11 cellular contexts compared by ENCODE assay signal in genomic region chr12:75982974-75983660, GRCh38. TPM values are rescaled to one million over a fixed set of nuclear protein-coding genes. Genes with fewer than 3 reads are reported as not detected.
DNase-seq lines count a peak whose midpoint lies in the region; ATAC-seq, FAIRE-seq and TF ChIP-seq lines count a peak whose summit lies in the region.
"Had no signal": no experiment of that assay in that cellular context is flagged by ENCODE, and none has a peak within 500 bp of the region (broad histone marks: within the 10 kb centered on the region; RNA-seq: fewer than 3 reads in every experiment).

No MANE protein-coding gene starts in this region.

- H3K27me3 Mint-ChIP-seq in activated naive CD4-positive, alpha-beta T cell treated with anti-CD3 and anti-CD28 coated beads, Interleukin-2, amount 50 U/mL, for 24 hours = no peaks in the 10 kb centered on the region
- no peaks in the 10 kb centered on the region for H3K27me3 Mint-ChIP-seq in activated T-cell treated with anti-CD3 and anti-CD28 coated beads, Interleukin-2, amount 50 U/mL, for 24 hours
- H3K27me3 Mint-ChIP-seq: naive thymus-derived CD8-positive, alpha-beta T cell had no signal

- in situ Hi-C loops in transverse colon (cut with MboI; ENCODE audit: low pct_ligation_motif_present in 1 of 4, low pct_unique_long_range_greater_than_20kb in 1 of 4, low sequenced_read_pairs in 3 of 4) = no loop called here

- no peaks in the 10 kb centered on the region for H3K9me3 ChIP-seq in adrenal gland (replicated peaks in 1 of 3)
- H3K9me3 ChIP-seq in keratinocyte (ENCODE audit: control insufficient read depth, low read depth, low read length) = no peaks in the 10 kb centered on the region
- no peaks in the 10 kb centered on the region for H3K9me3 ChIP-seq in transverse colon
- H3K9me3 ChIP-seq: gastrocnemius medialis had no signal

- H3K4me3 ChIP-seq in adrenal gland (peak overlapping the region in 2 of 4 donors; percentile 29 to 45), keratinocyte (ENCODE audit: control insufficient read depth in 2 of 3, extremely low read depth in 1 of 3, insufficient read depth in 2 of 3, low read depth in 1 of 3, low read length in 3 of 3) (peak overlapping the region in 2 of 3 experiments; percentile 18 to 33), transverse colon (peak overlapping the region in 2 of 4 donors; percentile 11 to 31)

- TF ChIP-seq CTCF in adrenal gland (IDR thresholded peaks at IDR 0.05) = no peak
- TF ChIP-seq CTCF in keratinocyte (optimal IDR thresholded peaks at IDR 0.05 in 1 of 3, IDR thresholded peaks at IDR 0.05 in 1 of 3, conservative IDR thresholded peaks at IDR 0.05 in 1 of 3; ENCODE audit: extremely low read depth in 1 of 3, insufficient read depth in 2 of 3, low read length in 3 of 3) = no peak
- no peak for TF ChIP-seq CTCF in transverse colon (IDR thresholded peaks at IDR 0.05)

- peak overlapping the region; percentile 43 for H3K27ac Mint-ChIP-seq in activated naive CD4-positive, alpha-beta T cell treated with anti-CD3 and anti-CD28 coated beads, Interleukin-2, amount 50 U/mL, for 24 hours
- H3K27ac Mint-ChIP-seq in activated T-cell treated with anti-CD3 and anti-CD28 coated beads, Interleukin-2, amount 50 U/mL, for 24 hours = no peak overlapping the region

- H3K79me2 ChIP-seq in keratinocyte (ENCODE audit: control insufficient read depth, insufficient read depth, low read length) = no peaks in the 10 kb centered on the region

- TF ChIP-seq EP300 in transverse colon (IDR thresholded peaks at IDR 0.05; ENCODE audit: low read depth) = no peak

- intact Hi-C loops in adrenal gland (cut with DNase I) = no loop called here
- intact Hi-C loops in transverse colon (cut with DNase I; ENCODE audit: low total_unique reads) = no loop called here
- intact Hi-C loops in sciatic nerve (cut with DNase I) = no loop called here

- H3K9me1 ChIP-seq in keratinocyte (ENCODE audit: control insufficient read depth, extremely low read depth, insufficient read depth, low read length) = no peaks in the 10 kb centered on the region

- H3K27me3 ChIP-seq in adrenal gland (no peaks in the 10 kb centered on the region), keratinocyte (ENCODE audit: control insufficient read depth, extremely low read depth, insufficient read depth, low read length) (no peaks in the 10 kb centered on the region), transverse colon (no peaks in the 10 kb centered on the region)
- H3K27me3 ChIP-seq: gastrocnemius medialis had no signal

- H2AFZ ChIP-seq in keratinocyte (ENCODE audit: control insufficient read depth, low read length) = peak overlapping the region; percentile 80

- H3K9ac ChIP-seq in keratinocyte (ENCODE audit: control insufficient read depth, extremely low read depth, insufficient read depth, low read length) = peak overlapping the region; percentile 44

- no peak for ATAC-seq in sciatic nerve
- ATAC-seq: gastrocnemius medialis; naive thymus-derived CD8-positive, alpha-beta T cell; PC-3 had no signal

- TF ChIP-seq POLR2A in adrenal gland (IDR thresholded peaks at IDR 0.05) = no peak
- TF ChIP-seq POLR2A in transverse colon (IDR thresholded peaks at IDR 0.05) = no peak

- no peaks in the 10 kb centered on the region for H4K20me1 ChIP-seq in keratinocyte (ENCODE audit: control insufficient read depth, extremely low read depth, insufficient read depth, low read length)

- 35 to 48% (median 41%) methylated on average over 5 of the region's 5 CpGs for WGBS in adrenal gland, 4 donors
- 33 to 50% methylated on average over 1 to 5 of the region's 5 CpGs for WGBS in transverse colon (ENCODE audit: low coverage in 1 of 2), 2 donors

- H3K4me3 Mint-ChIP-seq in activated naive CD4-positive, alpha-beta T cell treated with anti-CD3 and anti-CD28 coated beads, Interleukin-2, amount 50 U/mL, for 24 hours = no peak overlapping the region
- H3K4me3 Mint-ChIP-seq in activated T-cell treated with anti-CD3 and anti-CD28 coated beads, Interleukin-2, amount 50 U/mL, for 24 hours = no peak overlapping the region
- H3K4me3 Mint-ChIP-seq: naive thymus-derived CD8-positive, alpha-beta T cell had no signal

- H3K36me3 Mint-ChIP-seq in activated naive CD4-positive, alpha-beta T cell treated with anti-CD3 and anti-CD28 coated beads, Interleukin-2, amount 50 U/mL, for 24 hours = no peaks in the 10 kb centered on the region
- no peaks in the 10 kb centered on the region for H3K36me3 Mint-ChIP-seq in activated T-cell treated with anti-CD3 and anti-CD28 coated beads, Interleukin-2, amount 50 U/mL, for 24 hours (ENCODE audit: low read depth)
- H3K36me3 Mint-ChIP-seq: naive thymus-derived CD8-positive, alpha-beta T cell had no signal

- H3K4me1 Mint-ChIP-seq in activated naive CD4-positive, alpha-beta T cell treated with anti-CD3 and anti-CD28 coated beads, Interleukin-2, amount 50 U/mL, for 24 hours = peaks cover 66% of the 10 kb centered on the region
- peaks cover 80% of the 10 kb centered on the region for H3K4me1 Mint-ChIP-seq in activated T-cell treated with anti-CD3 and anti-CD28 coated beads, Interleukin-2, amount 50 U/mL, for 24 hours (ENCODE audit: low read depth)

- dilution Hi-C loops in keratinocyte (cut with MboI; ENCODE audit: extremely low pct_ligation_motif_present, low sequenced_read_pairs) = no loop called here

- no peak for DNase-seq in activated naive CD4-positive, alpha-beta T cell (lab: John Stamatoyannopoulos, UW)
- peak in 6 of 7 donors; percentile 26 to 46 (median 30) for DNase-seq in adrenal gland
- no peak for DNase-seq in keratinocyte (ENCODE audit: low read depth, low spot score)
- no peak for DNase-seq in transverse colon
- no peak for DNase-seq in activated T-cell treated with anti-CD3 and anti-CD28 coated beads, Interleukin-2, amount 50 U/mL, for 24 hours
- no peak for DNase-seq in activated naive CD4-positive, alpha-beta T cell treated with Interleukin-2 at 50 U/mL for 16 hours
- DNase-seq in sciatic nerve (ENCODE audit: low spot score) = no peak
- DNase-seq: gastrocnemius medialis; naive thymus-derived CD8-positive, alpha-beta T cell had no signal

- H3K36me3 ChIP-seq in adrenal gland (replicated peaks in 1 of 2) = no peaks in the 10 kb centered on the region
- H3K36me3 ChIP-seq in keratinocyte (ENCODE audit: control insufficient read depth in 2 of 2, extremely low read depth in 1 of 2, insufficient read depth in 2 of 2, low read length in 2 of 2) = no peaks in the 10 kb centered on the region
- H3K36me3 ChIP-seq in transverse colon = no peaks in the 10 kb centered on the region
- H3K36me3 ChIP-seq: gastrocnemius medialis had no signal

- H3K4me1 ChIP-seq in adrenal gland (replicated peaks in 1 of 2) (peaks cover 15 to 16% of the 10 kb centered on the region in 2 donors), keratinocyte (ENCODE audit: control insufficient read depth, extremely low read depth, insufficient read depth, low read length) (peaks cover 29% of the 10 kb centered on the region), transverse colon (peaks cover 10 to 36% (median 12%) of the 10 kb centered on the region in 4 donors)

- H3K27ac ChIP-seq in adrenal gland (peak overlapping the region in 3 of 5 donors; percentile 9 to 76 (median 40)), keratinocyte (ENCODE audit: control insufficient read depth, insufficient read depth, low read length) (peak overlapping the region; percentile 31), transverse colon (peak overlapping the region; percentile 19 to 45 (median 35))

- H3K9me3 Mint-ChIP-seq in activated naive CD4-positive, alpha-beta T cell treated with anti-CD3 and anti-CD28 coated beads, Interleukin-2, amount 50 U/mL, for 24 hours = no peaks in the 10 kb centered on the region
- H3K9me3 Mint-ChIP-seq in activated T-cell treated with anti-CD3 and anti-CD28 coated beads, Interleukin-2, amount 50 U/mL, for 24 hours = peaks cover 2% of the 10 kb centered on the region

- H3K4me2 ChIP-seq in keratinocyte (ENCODE audit: control insufficient read depth, extremely low read depth, insufficient read depth, low read depth, low read length) = peak overlapping the region; percentile 81

- FAIRE-seq in keratinocyte (lab: Jason Lieb, UNC) = no peak

RNA-seq across cellular contexts. Expression of gene PHLDA1, which starts 48.5 kb away (rescaled TPM):
- total RNA-seq in adrenal gland (10 to 100 TPM; 13.1 to 49.3 (median 35.3) TPM), transverse colon (1 to 10 TPM; 4.2 to 8.4 (median 7.0) TPM), sciatic nerve (34.2 TPM)
- polyA plus RNA-seq in adrenal gland (10 to 100 TPM; 12.2 to 19.7 (median 17.6) TPM), keratinocyte (107 to 144 TPM (median 118 TPM) in 3 replicates)
- 49.0 TPM for polyA plus RNA-seq in keratinocyte (2011; ENCODE audit: low read depth)
- polyA plus RNA-seq in keratinocyte (2011; cell fraction: cytosol; rRNA removed) = 87.1 and 90.4 TPM in 2 replicates
- 128 and 137 TPM in 2 replicates for polyA plus RNA-seq in keratinocyte (2011; cell fraction: nucleus; rRNA removed)
- 113 and 158 TPM in 2 replicates for polyA plus RNA-seq in keratinocyte (2012; ENCODE audit: low replicate concordance)
- 52.6 to 84.2 TPM (median 78.2 TPM) in 3 replicates for polyA minus RNA-seq in keratinocyte
- polyA minus RNA-seq in keratinocyte (2011; cell fraction: cytosol; rRNA and poly(A)+ RNA removed) = 201 TPM
- 108 and 134 TPM in 2 replicates for polyA minus RNA-seq in keratinocyte (2011; cell fraction: nucleus; rRNA and poly(A)+ RNA removed)

Comparison
In these comparisons a context has a peak if more than half of its experiments do, and no peak if none do; other contexts are left out.
1. DNase-seq: peak in adrenal gland (6 of 7); none in activated naive CD4-positive, alpha-beta T cell (0 of 4), keratinocyte (single experiment), transverse colon (single experiment), activated T-cell treated with anti-CD3 and anti-CD28 coated beads, Interleukin-2, amount 50 U/mL, for 24 hours (single experiment), activated naive CD4-positive, alpha-beta T cell treated with Interleukin-2 at 50 U/mL for 16 hours (single experiment) and sciatic nerve (single experiment).
2. Peak in every context shown above with its lines, with median percentiles within 50 percentile points of each other: H3K27ac ChIP-seq.